Comparison of ENCODE assay signal across 8 cellular contexts in the genomic region with DNA sequence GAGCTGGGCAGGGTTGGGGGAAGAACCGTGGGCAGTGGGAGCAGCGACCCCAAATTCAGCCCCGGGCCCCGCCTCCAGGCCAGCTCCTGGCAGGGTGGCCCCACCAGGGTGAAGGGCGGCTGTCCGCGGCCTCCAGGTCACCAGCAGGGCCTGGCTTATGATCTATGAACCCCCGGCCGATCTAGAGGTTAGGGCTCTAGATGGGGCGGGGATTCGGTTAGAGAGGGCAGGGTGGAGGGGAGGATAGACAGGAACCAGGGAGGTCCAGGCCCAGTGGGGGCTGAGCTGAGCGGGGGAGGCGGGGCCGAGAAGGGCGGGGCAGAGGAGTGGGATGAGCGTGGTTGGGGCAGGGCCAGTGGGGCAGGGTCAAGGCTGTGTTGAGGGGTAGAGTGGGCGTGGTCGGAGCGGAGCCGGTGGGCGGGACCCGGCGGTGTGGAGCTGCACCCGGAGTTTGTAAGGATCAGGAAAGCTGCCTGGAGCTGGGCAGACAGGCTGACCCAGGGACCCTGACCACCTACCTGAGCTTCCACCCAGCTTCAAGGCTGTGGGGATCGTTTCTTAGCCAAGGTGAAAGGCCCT. TPM values are rescaled to one million over a fixed set of nuclear protein-coding genes. Genes with fewer than 3 reads are reported as not detected.
DNase-seq lines count a peak whose midpoint lies in the region; ATAC-seq, FAIRE-seq and TF ChIP-seq lines count a peak whose summit lies in the region.

No MANE protein-coding gene starts in this region.

- no peak for TF ChIP-seq POLR2A in GM12892 (IDR thresholded peaks at IDR 0.05; ENCODE audit: low read depth, low read length)

- no peak for FAIRE-seq in GM12892 (lab: Jason Lieb, UNC)

- in situ Hi-C loops in GM13977 (cut with MboI; ENCODE audit: low pct_unique_long_range_greater_than_20kb, low sequenced_read_pairs, unreplicated experiment) = no loop called here

- no peak for TF ChIP-seq CTCF in GM13977 (IDR thresholded peaks at IDR 0.05; ENCODE audit: extremely low read depth, insufficient read depth, missing control alignments)

- DNase-seq in GM13977 (ENCODE audit: low spot score) = peak; percentile 69
- peak; percentile 47 to 62 for DNase-seq in activated CD4-positive, alpha-beta T cell treated with anti-CD3 and anti-CD28 coated beads, Interleukin-2, amount 50 U/mL, for 48 hours
- DNase-seq in stimulated activated CD8-positive, alpha-beta memory T cell treated with anti-CD3 and anti-CD28 coated beads, Interleukin-7, amount 100 ng/mL, for 24 hours (ENCODE audit: low read depth) = peak; percentile 25
- no peak for DNase-seq in NCI-H1436 (lab: John Stamatoyannopoulos, UW)
- DNase-seq in GM12892 (ENCODE audit: insufficient read length) = no peak

- peaks cover 3% of the 10 kb centered on the region for H3K4me1 ChIP-seq in mesodermal cell (ENCODE audit: control insufficient read depth, insufficient read depth, low read length, poor library complexity, severe bottlenecking)

- peak overlapping the region; percentile 50 for H3K27ac ChIP-seq in mesodermal cell (ENCODE audit: low read depth, low read length, severe bottlenecking)

- no peaks in the 10 kb centered on the region for H3K9me3 ChIP-seq in mesodermal cell (ENCODE audit: control insufficient read depth, low read length)

- WGBS in mesodermal cell (ENCODE audit: insufficient coverage in 2 of 2), 2 experiments = 9 to 19% methylated on average over 12 to 24 of the region's 25 CpGs

- H3K36me3 ChIP-seq in mesodermal cell (ENCODE audit: control insufficient read depth, insufficient read depth, low read length) = no peaks in the 10 kb centered on the region

- ATAC-seq in esophagus mucosa = peak; percentile 68
- ATAC-seq in HG02870 (IDR thresholded peaks at IDR 0.05; ENCODE audit: unreplicated experiment) = no peak

- H3K4me3 ChIP-seq in mesodermal cell (ENCODE audit: extremely low read depth, insufficient read depth, low read length, poor library complexity, severe bottlenecking) = peak overlapping the region; percentile 25

RNA-seq across cellular contexts. Expression of gene OBP2B, which starts 29.3 kb away (rescaled TPM):
- total RNA-seq in esophagus mucosa = not detected
- 0.59 TPM for polyA plus RNA-seq in mesodermal cell (2013, experiment 1 of 2)
- not detected for polyA plus RNA-seq in mesodermal cell (2013, experiment 2 of 2)
- not detected for polyA plus RNA-seq in GM12892 (2012; ENCODE audit: missing spikeins)

RNA-seq across cellular contexts. Expression of gene ABO, which starts 36.6 kb away (rescaled TPM):
- total RNA-seq in esophagus mucosa = 7.3 TPM
- 0.48 TPM for polyA plus RNA-seq in mesodermal cell (2013, experiment 1 of 2)
- polyA plus RNA-seq in mesodermal cell (2013, experiment 2 of 2) = 0.40 TPM
- polyA plus RNA-seq in GM12892 (2012; ENCODE audit: missing spikeins) = 0.19 TPM

Comparison
In these comparisons a context has a peak if more than half of its experiments do, and no peak if none do; other contexts are left out.
1. DNase-seq: peak in GM13977 (single experiment), activated CD4-positive, alpha-beta T cell treated with anti-CD3 and anti-CD28 coated beads, Interleukin-2, amount 50 U/mL, for 48 hours (2 of 2) and stimulated activated CD8-positive, alpha-beta memory T cell treated with anti-CD3 and anti-CD28 coated beads, Interleukin-7, amount 100 ng/mL, for 24 hours (single experiment); none in NCI-H1436 (single experiment) and GM12892 (single experiment).